ENCODE assay signal across 8 cellular contexts in the genomic region with DNA sequence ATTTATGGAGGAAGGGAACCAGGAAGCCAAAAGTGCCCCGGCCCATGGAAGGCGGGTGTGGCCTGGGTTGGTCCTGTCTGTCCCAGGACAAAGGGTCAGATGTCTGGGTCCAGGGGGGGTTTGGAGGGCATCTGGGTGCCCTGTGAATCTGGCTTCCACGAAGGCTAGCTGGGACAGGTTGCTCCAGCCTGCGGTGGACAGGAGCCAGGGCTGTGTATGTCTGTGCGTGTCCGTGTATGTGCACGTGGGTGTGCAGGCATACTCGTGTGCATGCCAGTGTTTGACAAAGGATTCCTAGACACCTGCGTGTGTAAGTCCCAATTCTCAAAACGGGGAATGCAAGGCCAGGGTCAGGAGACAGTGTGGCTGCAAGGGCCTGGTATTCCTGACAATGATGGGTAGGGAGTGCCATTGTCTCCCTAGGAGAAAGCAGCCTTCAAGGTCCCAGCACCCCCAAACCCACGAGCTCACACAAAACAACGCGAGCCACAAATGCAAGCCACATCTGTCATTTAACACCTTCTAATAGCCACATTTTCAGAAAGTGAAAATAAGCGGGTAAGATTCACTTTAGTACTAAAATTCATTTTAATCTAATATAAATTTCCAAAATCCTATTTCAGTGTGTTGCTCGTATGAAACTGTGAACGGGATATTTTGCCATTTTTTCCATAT.
A peak's percentile ranks its signal among the peaks of the same experiment; 100 is the strongest.
DNase-seq lines count a peak whose midpoint lies in the region; ATAC-seq and TF ChIP-seq lines count a peak whose summit lies in the region.

No MANE protein-coding gene starts in this region.

- peak in 1 of 4 donors; percentile 22 for ATAC-seq in right lobe of liver
- ATAC-seq in HG02840 (IDR thresholded peaks at IDR 0.05; ENCODE audit: low FRiP score, unreplicated experiment): no peak

- H3K27ac Mint-ChIP-seq in activated CD4-positive, alpha-beta T cell treated with anti-CD3 and anti-CD28 coated beads, Interleukin-2, amount 10 ng/mL, durations not matched to agents 24 days and 14 days: peak overlapping the region; percentile 57

- H3K4me3 ChIP-seq in astrocyte of the cerebellum (ENCODE audit: low read depth, low read length): peak overlapping the region; percentile 44
- H3K4me3 ChIP-seq in right lobe of liver: peak overlapping the region in 2 of 3 donors; percentile 54 to 72
- H3K4me3 ChIP-seq in transverse colon: peak overlapping the region in 3 of 4 donors; percentile 66 to 88 (median 72)

- WGBS in right lobe of liver (ENCODE audit: insufficient coverage, low coverage, low lambda C conversion rate, missing lambda C conversion rate): 29% methylated on average over 8 of the region's 16 CpGs
- 36 to 40% methylated on average over 6 to 16 of the region's 16 CpGs for WGBS in transverse colon (ENCODE audit: low coverage in 1 of 2), 2 donors

- TF ChIP-seq CTCF in astrocyte of the cerebellum (IDR thresholded peaks at IDR 0.05; ENCODE audit: low read depth, low read length, missing control alignments): no peak
- TF ChIP-seq CTCF in right lobe of liver (IDR thresholded peaks at IDR 0.05): no peak
- TF ChIP-seq CTCF in transverse colon (IDR thresholded peaks at IDR 0.05): no peak

- peaks cover 35% of the 10 kb centered on the region for H3K4me1 Mint-ChIP-seq in activated CD4-positive, alpha-beta T cell treated with anti-CD3 and anti-CD28 coated beads, Interleukin-2, amount 10 ng/mL, durations not matched to agents 24 days and 14 days

- TF ChIP-seq POLR2A in right lobe of liver (IDR thresholded peaks at IDR 0.05) (no peak), transverse colon (IDR thresholded peaks at IDR 0.05) (no peak)

- no peaks in the 10 kb centered on the region for H3K9me3 Mint-ChIP-seq in activated CD4-positive, alpha-beta T cell treated with anti-CD3 and anti-CD28 coated beads, Interleukin-2, amount 10 ng/mL, durations not matched to agents 24 days and 14 days

- H3K9me3 ChIP-seq in right lobe of liver (no peaks in the 10 kb centered on the region), transverse colon (no peaks in the 10 kb centered on the region)

- H3K27me3 Mint-ChIP-seq in activated CD4-positive, alpha-beta T cell treated with anti-CD3 and anti-CD28 coated beads, Interleukin-2, amount 10 ng/mL, durations not matched to agents 24 days and 14 days: no peaks in the 10 kb centered on the region

- H3K4me3 Mint-ChIP-seq in activated CD4-positive, alpha-beta T cell treated with anti-CD3 and anti-CD28 coated beads, Interleukin-2, amount 10 ng/mL, durations not matched to agents 24 days and 14 days: peak overlapping the region; percentile 91

- in situ Hi-C loops in astrocyte of the cerebellum (cut with HindIII; ENCODE audit: low sequenced_read_pairs): no loop called here
- in situ Hi-C loops in transverse colon (cut with MboI; ENCODE audit: low pct_ligation_motif_present in 1 of 4, low pct_unique_long_range_greater_than_20kb in 1 of 4, low sequenced_read_pairs in 3 of 4): no loop called here

- peak overlapping the region; percentile 86 to 97 (median 91) for H3K27ac ChIP-seq in right lobe of liver
- peak overlapping the region; percentile 97 to 100 (median 99) for H3K27ac ChIP-seq in transverse colon

- no peaks in the 10 kb centered on the region for H3K36me3 ChIP-seq in right lobe of liver
- no peaks in the 10 kb centered on the region for H3K36me3 ChIP-seq in transverse colon

- intact Hi-C loops in activated CD4-positive, alpha-beta T cell treated with anti-CD3 and anti-CD28 coated beads, Interleukin-2, amount 10 ng/mL, durations not matched to agents 24 days and 14 days (cut with micrococcal nuclease): loop anchor here (2.0 kb wide), 1 partner anchor 15 kb away; no protein-coding TSS in a partner anchor
- intact Hi-C loops in right lobe of liver (cut with DNase I) (no loop called here), transverse colon (cut with DNase I; ENCODE audit: low total_unique reads) (loop anchor here (2.0 kb wide), 1 partner anchor 13 kb away; no protein-coding TSS in a partner anchor)

- no peaks in the 10 kb centered on the region for H3K27me3 ChIP-seq in right lobe of liver
- H3K27me3 ChIP-seq in transverse colon: no peaks in the 10 kb centered on the region

- peaks cover 1% of the 10 kb centered on the region for H3K36me3 Mint-ChIP-seq in activated CD4-positive, alpha-beta T cell treated with anti-CD3 and anti-CD28 coated beads, Interleukin-2, amount 10 ng/mL, durations not matched to agents 24 days and 14 days (ENCODE audit: low read depth)

- peaks cover 0 to 38% (median 26%) of the 10 kb centered on the region in 4 donors for H3K4me1 ChIP-seq in right lobe of liver
- H3K4me1 ChIP-seq in transverse colon: peaks cover 46 to 85% (median 72%) of the 10 kb centered on the region in 4 donors

- TF ChIP-seq EP300 in transverse colon (IDR thresholded peaks at IDR 0.05; ENCODE audit: low read depth): no peak

- no peak for DNase-seq in activated CD4-positive, alpha-beta T cell treated with anti-CD3 and anti-CD28 coated beads, Interleukin-2, amount 10 ng/mL, durations not matched to agents 24 days and 14 days
- DNase-seq in activated CD4-positive, alpha-beta T cell treated with anti-CD3 and anti-CD28 coated beads for 1 hour: no peak
- DNase-seq in astrocyte of the cerebellum (ENCODE audit: low read depth) (no peak), right lobe of liver (peak; percentile 36 to 78 (median 60)), transverse colon (peak; percentile 79), NCI-H446 treated with DMSO at 0.1 percent for 48 hours (lab: John Stamatoyannopoulos, UW) (no peak), DMS53 (lab: John Stamatoyannopoulos, UW) (no peak)

Comparison
In these comparisons a context has a peak if more than half of its experiments do, and no peak if none do; other contexts are left out.
1. DNase-seq: peak in right lobe of liver (3 of 3) and transverse colon (single experiment); none in activated CD4-positive, alpha-beta T cell treated with anti-CD3 and anti-CD28 coated beads, Interleukin-2, amount 10 ng/mL, durations not matched to agents 24 days and 14 days (single experiment), activated CD4-positive, alpha-beta T cell treated with anti-CD3 and anti-CD28 coated beads for 1 hour (single experiment), astrocyte of the cerebellum (single experiment), NCI-H446 treated with DMSO at 0.1 percent for 48 hours (single experiment) and DMS53 (single experiment).
2. intact Hi-C loops: an anchor here in activated CD4-positive, alpha-beta T cell treated with anti-CD3 and anti-CD28 coated beads, Interleukin-2, amount 10 ng/mL, durations not matched to agents 24 days and 14 days (2.0 kb wide) and transverse colon (2.0 kb wide); none called in right lobe of liver.
3. Peak in every context shown above with its lines, with median percentiles within 50 percentile points of each other: H3K4me3 ChIP-seq.